In genomic region chr20:57425150-57426013, GRCh38 we compare ENCODE assay signal across 9 cellular contexts. TPM values are rescaled to one million over a fixed set of nuclear protein-coding genes. Genes with fewer than 3 reads are reported as not detected.
A peak's percentile ranks its signal among the peaks of the same experiment; 100 is the strongest.
DNase-seq lines count a peak whose midpoint lies in the region; ATAC-seq and TF ChIP-seq lines count a peak whose summit lies in the region.
"Had no signal": no experiment of that assay in that cellular context is flagged by ENCODE, and none has a peak within 500 bp of the region (broad histone marks: within the 10 kb centered on the region; RNA-seq: fewer than 3 reads in every experiment).

No MANE protein-coding gene starts in this region.

- in situ Hi-C loops in HAP-1 (cut with MboI; ENCODE audit: low sequenced_read_pairs), result no loop called here

- peaks cover 35% of the 10 kb centered on the region for H3K27me3 Mint-ChIP-seq in activated naive CD4-positive, alpha-beta T cell treated with anti-CD3 and anti-CD28 coated beads, Interleukin-2, amount 10 ng/mL, durations not matched to agents 7 days and 5 days
- no peaks in the 10 kb centered on the region for H3K27me3 Mint-ChIP-seq in stimulated activated naive CD8-positive, alpha-beta T cell treated with anti-CD3 and anti-CD28 coated beads, Interleukin-15, amount 100 ng/mL, for 72 hours

- no peak overlapping the region for H3K4me3 Mint-ChIP-seq in activated naive CD4-positive, alpha-beta T cell treated with anti-CD3 and anti-CD28 coated beads, Interleukin-2, amount 10 ng/mL, durations not matched to agents 7 days and 5 days
- peak overlapping the region in 1 of 2 donors; percentile 46 for H3K4me3 Mint-ChIP-seq in stimulated activated naive CD8-positive, alpha-beta T cell treated with anti-CD3 and anti-CD28 coated beads, Interleukin-15, amount 100 ng/mL, for 72 hours

- H3K9me3 Mint-ChIP-seq in activated naive CD4-positive, alpha-beta T cell treated with anti-CD3 and anti-CD28 coated beads, Interleukin-2, amount 10 ng/mL, durations not matched to agents 7 days and 5 days, result no peaks in the 10 kb centered on the region
- no peaks in the 10 kb centered on the region for H3K9me3 Mint-ChIP-seq in activated naive CD4-positive, alpha-beta T cell treated with anti-CD3 and anti-CD28 coated beads, Interleukin-2, amount 50 U/mL, for 72 hours
- H3K9me3 Mint-ChIP-seq in stimulated activated naive CD8-positive, alpha-beta T cell treated with anti-CD3 and anti-CD28 coated beads, Interleukin-15, amount 100 ng/mL, for 72 hours, result no peaks in the 10 kb centered on the region

- H3K27ac Mint-ChIP-seq in activated naive CD4-positive, alpha-beta T cell treated with anti-CD3 and anti-CD28 coated beads, Interleukin-2, amount 10 ng/mL, durations not matched to agents 7 days and 5 days, result peak overlapping the region; percentile 71
- H3K27ac Mint-ChIP-seq in activated naive CD4-positive, alpha-beta T cell treated with anti-CD3 and anti-CD28 coated beads, Interleukin-2, amount 50 U/mL, for 72 hours, result no peak overlapping the region
- peak overlapping the region in 1 of 2 donors; percentile 92 for H3K27ac Mint-ChIP-seq in stimulated activated naive CD8-positive, alpha-beta T cell treated with anti-CD3 and anti-CD28 coated beads, Interleukin-15, amount 100 ng/mL, for 72 hours

- no peak for DNase-seq in activated naive CD4-positive, alpha-beta T cell treated with anti-CD3 and anti-CD28 coated beads, Interleukin-2, amount 10 ng/mL, durations not matched to agents 7 days and 5 days
- DNase-seq in activated naive CD4-positive, alpha-beta T cell treated with anti-CD3 and anti-CD28 coated beads, Interleukin-2, amount 50 U/mL, for 72 hours (ENCODE audit: low spot score in 2 of 2), result no peak
- DNase-seq in NCI-H2171 treated with DMSO at 0.1 percent for 48 hours (lab: John Stamatoyannopoulos, UW) (peak; percentile 88), choroid plexus epithelial cell (ENCODE audit: low read depth) (peak; percentile 37), NCI-H2029 (lab: John Stamatoyannopoulos, UW) (no peak), HAP-1 (ENCODE audit: low spot score in 2 of 2) (no peak)
- DNase-seq in stimulated activated naive CD8-positive, alpha-beta T cell treated with anti-CD3 and anti-CD28 coated beads, Interleukin-15, amount 100 ng/mL, for 72 hours, result no peak
- DNase-seq: activated CD4-positive, alpha-beta T cell treated with anti-CD3 and anti-CD28 coated beads for 1 hour had no signal

- no peaks in the 10 kb centered on the region for H3K36me3 Mint-ChIP-seq in activated naive CD4-positive, alpha-beta T cell treated with anti-CD3 and anti-CD28 coated beads, Interleukin-2, amount 10 ng/mL, durations not matched to agents 7 days and 5 days
- H3K36me3 Mint-ChIP-seq in activated naive CD4-positive, alpha-beta T cell treated with anti-CD3 and anti-CD28 coated beads, Interleukin-2, amount 50 U/mL, for 72 hours, result no peaks in the 10 kb centered on the region

- no peak overlapping the region for H3K4me3 ChIP-seq in choroid plexus epithelial cell (ENCODE audit: low read depth, low read length)
- H3K4me3 ChIP-seq in HAP-1, result no peak overlapping the region

- no peaks in the 10 kb centered on the region for H3K9me3 ChIP-seq in HAP-1

- H3K4me1 ChIP-seq in HAP-1, result no peaks in the 10 kb centered on the region

- CTCF ChIA-PET in activated naive CD4-positive, alpha-beta T cell treated with anti-CD3 and anti-CD28 coated beads, Interleukin-2, amount 10 ng/mL, durations not matched to agents 7 days and 5 days (lab: Charles Lee), result no interaction called here

- no peaks in the 10 kb centered on the region for H3K36me3 ChIP-seq in HAP-1 (replicated peaks)

- peaks cover 53% of the 10 kb centered on the region for H3K4me1 Mint-ChIP-seq in activated naive CD4-positive, alpha-beta T cell treated with anti-CD3 and anti-CD28 coated beads, Interleukin-2, amount 10 ng/mL, durations not matched to agents 7 days and 5 days
- peaks cover 48% of the 10 kb centered on the region for H3K4me1 Mint-ChIP-seq in stimulated activated naive CD8-positive, alpha-beta T cell treated with anti-CD3 and anti-CD28 coated beads, Interleukin-15, amount 100 ng/mL, for 72 hours

- no peak for ATAC-seq in activated naive CD4-positive, alpha-beta T cell treated with anti-CD3 and anti-CD28 coated beads, Interleukin-2, amount 50 U/mL, for 72 hours
- peak; percentile 32 for ATAC-seq in stimulated activated naive CD8-positive, alpha-beta T cell treated with anti-CD3 and anti-CD28 coated beads, Interleukin-15, amount 100 ng/mL, for 72 hours
- no peak for ATAC-seq in HG03039 (IDR thresholded peaks at IDR 0.05; ENCODE audit: unreplicated experiment)

- no peaks in the 10 kb centered on the region for H3K27me3 ChIP-seq in HAP-1 (ENCODE audit: low read depth)

- TF ChIP-seq CTCF in choroid plexus epithelial cell (conservative IDR thresholded peaks at IDR 0.05; ENCODE audit: low read depth, low read length), result no peak

RNA-seq across cellular contexts. Expression of gene RBM38, which starts 34.2 kb away (rescaled TPM):
- total RNA-seq in activated naive CD4-positive, alpha-beta T cell treated with anti-CD3 and anti-CD28 coated beads, Interleukin-2, amount 50 U/mL, for 72 hours, result 10 to 100 TPM; 43.4 to 97.5 TPM

Comparison
In these comparisons a context has a peak if more than half of its experiments do, and no peak if none do; other contexts are left out.
1. DNase-seq: peak in NCI-H2171 treated with DMSO at 0.1 percent for 48 hours (single experiment) and choroid plexus epithelial cell (single experiment); none in activated naive CD4-positive, alpha-beta T cell treated with anti-CD3 and anti-CD28 coated beads, Interleukin-2, amount 10 ng/mL, durations not matched to agents 7 days and 5 days (single experiment), activated naive CD4-positive, alpha-beta T cell treated with anti-CD3 and anti-CD28 coated beads, Interleukin-2, amount 50 U/mL, for 72 hours (0 of 2), stimulated activated naive CD8-positive, alpha-beta T cell treated with anti-CD3 and anti-CD28 coated beads, Interleukin-15, amount 100 ng/mL, for 72 hours (0 of 2), NCI-H2029 (single experiment) and HAP-1 (0 of 2).